16 cellular contexts compared by ENCODE assay signal in genomic region chr10:75261813-75262725, GRCh38. TPM values are rescaled to one million over a fixed set of nuclear protein-coding genes. Genes with fewer than 3 reads are reported as not detected.
DNase-seq lines count a peak whose midpoint lies in the region; ATAC-seq and TF ChIP-seq lines count a peak whose summit lies in the region.
"Had no signal": no experiment of that assay in that cellular context is flagged by ENCODE, and none has a peak within 500 bp of the region (broad histone marks: within the 10 kb centered on the region; RNA-seq: fewer than 3 reads in every experiment).

No MANE protein-coding gene starts in this region.

- H3K9me2 ChIP-seq in GM23338 (ENCODE audit: insufficient read depth) = no peaks in the 10 kb centered on the region

- no peak overlapping the region for H2AFZ ChIP-seq in GM23338

- H3K36me3 Mint-ChIP-seq in chondrocyte (ENCODE audit: low read depth) = no peaks in the 10 kb centered on the region
- H3K36me3 Mint-ChIP-seq in nephron progenitor cell (ENCODE audit: low read depth) = no peaks in the 10 kb centered on the region
- 0 out of 3 replicates have a peak, but pooled peaks cover 2% of the 10 kb centered on the region for H3K36me3 Mint-ChIP-seq in GM23338 (ENCODE audit: low read depth)
- no peaks in the 10 kb centered on the region for H3K36me3 Mint-ChIP-seq in natural killer cell
- H3K36me3 Mint-ChIP-seq in activated naive CD8-positive, alpha-beta T cell treated with anti-CD3 and anti-CD28 coated beads for 36 hours = no peaks in the 10 kb centered on the region
- H3K36me3 Mint-ChIP-seq in endothelial cell (ENCODE audit: low read depth, unreplicated experiment) = peaks cover 4% of the 10 kb centered on the region
- H3K36me3 Mint-ChIP-seq: activated naive CD8-positive, alpha-beta T cell treated with anti-CD3 and anti-CD28 coated beads, Interleukin-2, amount 10 ng/mL, durations not matched to agents 7 days and 5 days; WTC11 had no signal

- DNase-seq in DMS53 treated with DMSO at 0.1 percent for 48 hours (lab: John Stamatoyannopoulos, UW; ENCODE audit: unreplicated experiment) = peak; percentile 72
- peak; percentile 33 for DNase-seq in NCI-H1694 treated with DMSO at 0.1 percent for 48 hours (lab: John Stamatoyannopoulos, UW)
- DNase-seq in chondrocyte (ENCODE audit: low spot score) = peak; percentile 34
- DNase-seq in nephron progenitor cell = no peak
- no peak for DNase-seq in GM23338 (ENCODE audit: low spot score)
- DNase-seq in natural killer cell = no peak
- DNase-seq in activated naive CD8-positive, alpha-beta T cell treated with anti-CD3 and anti-CD28 coated beads for 36 hours = no peak
- DNase-seq in endothelial cell (ENCODE audit: low spot score) = no peak
- DNase-seq: activated naive CD8-positive, alpha-beta T cell treated with anti-CD3 and anti-CD28 coated beads, Interleukin-2, amount 10 ng/mL, durations not matched to agents 7 days and 5 days; H9; NCI-H774; stimulated activated naive CD4-positive, alpha-beta T cell treated with Interleukin-2 at 50 U/mL for 16 hours had no signal

- H3K4me1 ChIP-seq in GM23338 (ENCODE audit: insufficient read depth) = no peaks in the 10 kb centered on the region
- H3K4me1 ChIP-seq: right atrium auricular region, SJSA1 had no signal

- H3K79me2 ChIP-seq in GM23338 (replicated peaks; ENCODE audit: insufficient read depth) = no peaks in the 10 kb centered on the region

- no peak overlapping the region for H3K4me3 Mint-ChIP-seq in chondrocyte (ENCODE audit: unreplicated experiment)
- no peak overlapping the region for H3K4me3 Mint-ChIP-seq in nephron progenitor cell
- no peak overlapping the region for H3K4me3 Mint-ChIP-seq in GM23338
- no peak overlapping the region for H3K4me3 Mint-ChIP-seq in natural killer cell
- no peak overlapping the region for H3K4me3 Mint-ChIP-seq in activated naive CD8-positive, alpha-beta T cell treated with anti-CD3 and anti-CD28 coated beads for 36 hours
- no peak overlapping the region for H3K4me3 Mint-ChIP-seq in endothelial cell (ENCODE audit: unreplicated experiment)
- H3K4me3 Mint-ChIP-seq: activated naive CD8-positive, alpha-beta T cell treated with anti-CD3 and anti-CD28 coated beads, Interleukin-2, amount 10 ng/mL, durations not matched to agents 7 days and 5 days; B cell; H9; WTC11 had no signal

- H3K4me2 ChIP-seq in GM23338 = no peak overlapping the region

- H4K20me1 ChIP-seq in GM23338 (replicated peaks; ENCODE audit: insufficient read depth) = no peaks in the 10 kb centered on the region

- H3K36me3 ChIP-seq in GM23338 (ENCODE audit: insufficient read depth) = no peaks in the 10 kb centered on the region
- H3K36me3 ChIP-seq: right atrium auricular region, SJSA1 had no signal

- peaks cover 7% of the 10 kb centered on the region for H3K4me1 Mint-ChIP-seq in chondrocyte (ENCODE audit: low read depth)
- peaks cover 47% of the 10 kb centered on the region for H3K4me1 Mint-ChIP-seq in nephron progenitor cell
- H3K4me1 Mint-ChIP-seq in GM23338 = peaks cover 3% of the 10 kb centered on the region; the same call in 2 of the 3 replicates
- H3K4me1 Mint-ChIP-seq in natural killer cell = no peaks in the 10 kb centered on the region
- no peaks in the 10 kb centered on the region for H3K4me1 Mint-ChIP-seq in activated naive CD8-positive, alpha-beta T cell treated with anti-CD3 and anti-CD28 coated beads for 36 hours
- H3K4me1 Mint-ChIP-seq in endothelial cell (ENCODE audit: unreplicated experiment) = no peaks in the 10 kb centered on the region
- H3K4me1 Mint-ChIP-seq: activated naive CD8-positive, alpha-beta T cell treated with anti-CD3 and anti-CD28 coated beads, Interleukin-2, amount 10 ng/mL, durations not matched to agents 7 days and 5 days; B cell; H9 had no signal

- H3K27me3 ChIP-seq in GM23338 (ENCODE audit: insufficient read depth) = no peaks in the 10 kb centered on the region
- H3K27me3 ChIP-seq: right atrium auricular region, SJSA1 had no signal

- ATAC-seq in GM23338 = no peak; the same call in 2 of the 3 replicates
- ATAC-seq in natural killer cell = no peak

- H3K4me3 ChIP-seq in GM23338 = no peak overlapping the region
- H3K4me3 ChIP-seq: right atrium auricular region, SJSA1 had no signal

- no peak for TF ChIP-seq CTCF in chondrocyte (IDR thresholded peaks at IDR 0.05)
- no peak for TF ChIP-seq CTCF in nephron progenitor cell (IDR thresholded peaks at IDR 0.05)
- no peak for TF ChIP-seq CTCF in GM23338 (conservative IDR thresholded peaks at IDR 0.05; ENCODE audit: low read depth in 2 of 2)
- no peak for TF ChIP-seq CTCF in natural killer cell (IDR thresholded peaks at IDR 0.05)
- no peak for TF ChIP-seq CTCF in endothelial cell (IDR thresholded peaks at IDR 0.05; ENCODE audit: unreplicated experiment)

- no peaks in the 10 kb centered on the region for H3F3A ChIP-seq in GM23338 (replicated peaks; ENCODE audit: low read depth)

- H3K27ac Mint-ChIP-seq in chondrocyte (ENCODE audit: unreplicated experiment) (no peak overlapping the region), nephron progenitor cell (peak overlapping the region; percentile 46), GM23338 (no peak overlapping the region), natural killer cell (no peak overlapping the region), endothelial cell (ENCODE audit: unreplicated experiment) (no peak overlapping the region)
- no peak overlapping the region for H3K27ac Mint-ChIP-seq in activated naive CD8-positive, alpha-beta T cell treated with anti-CD3 and anti-CD28 coated beads for 36 hours
- H3K27ac Mint-ChIP-seq: activated naive CD8-positive, alpha-beta T cell treated with anti-CD3 and anti-CD28 coated beads, Interleukin-2, amount 10 ng/mL, durations not matched to agents 7 days and 5 days; B cell; WTC11 had no signal

- intact Hi-C loops in natural killer cell (cut with micrococcal nuclease) = no loop called here

- H3K27ac ChIP-seq in GM23338 (ENCODE audit: low read depth) = no peak overlapping the region
- H3K27ac ChIP-seq: right atrium auricular region, SJSA1 had no signal

- peaks cover 4% of the 10 kb centered on the region for H3K27me3 Mint-ChIP-seq in chondrocyte (ENCODE audit: low read depth)
- peaks cover 6% of the 10 kb centered on the region for H3K27me3 Mint-ChIP-seq in nephron progenitor cell (ENCODE audit: low read depth, poor library complexity)
- H3K27me3 Mint-ChIP-seq in GM23338 (ENCODE audit: insufficient read depth, low read depth, poor library complexity) = peaks cover 8% of the 10 kb centered on the region
- peaks cover 0 to 3% of the 10 kb centered on the region in 2 donors for H3K27me3 Mint-ChIP-seq in natural killer cell (ENCODE audit: low read depth in 2 of 2)
- H3K27me3 Mint-ChIP-seq in activated naive CD8-positive, alpha-beta T cell treated with anti-CD3 and anti-CD28 coated beads for 36 hours = no peaks in the 10 kb centered on the region
- H3K27me3 Mint-ChIP-seq in endothelial cell (ENCODE audit: unreplicated experiment) = no peaks in the 10 kb centered on the region

- H3K9me3 Mint-ChIP-seq in chondrocyte (ENCODE audit: low read depth) (no peaks in the 10 kb centered on the region), nephron progenitor cell (peaks cover 26% of the 10 kb centered on the region), GM23338 (peaks cover 5% of the 10 kb centered on the region; the same call in 1 of the 3 replicates), natural killer cell (no peaks in the 10 kb centered on the region), endothelial cell (ENCODE audit: unreplicated experiment) (no peaks in the 10 kb centered on the region)
- H3K9me3 Mint-ChIP-seq in activated naive CD8-positive, alpha-beta T cell treated with anti-CD3 and anti-CD28 coated beads for 36 hours = no peaks in the 10 kb centered on the region

TF ChIP-seq in GM23338, 12 proteins besides CTCF, POLR2A, EP300 and RAD21:
- TF ChIP-seq ZNF114 (CRISPR knock-in tag; IDR thresholded peaks at IDR 0.05) (no peak), JUNB (IDR thresholded peaks at IDR 0.05; ENCODE audit: unreplicated experiment) (no peak), STAT1 (IDR thresholded peaks at IDR 0.05; ENCODE audit: unreplicated experiment) (no peak)

RNA-seq across cellular contexts. Expression of gene COMTD1, which starts 26.3 kb away (rescaled TPM):
- total RNA-seq in chondrocyte (12.8 to 15.7 TPM (median 13.2 TPM) in 3 replicates), natural killer cell (10 to 100 TPM; 19.9 to 25.1 (median 20.1) TPM), endothelial cell (ENCODE audit: unreplicated experiment) (8.9 TPM)
- 39.6 and 40.0 TPM in 2 replicates for total RNA-seq in GM23338 (2014; rRNA removed; shearing (Covaris generic))
- 46.7 and 54.1 TPM in 2 replicates for polyA plus RNA-seq in GM23338 (2016; fragmentation: Nextera tagmentation; extraction: Ambion mirVana)
- 10 to 100 TPM; 54.7 to 58.6 TPM for total RNA-seq in activated naive CD8-positive, alpha-beta T cell treated with anti-CD3 and anti-CD28 coated beads for 36 hours

RNA-seq across cellular contexts. Expression of gene VDAC2, which starts 51.5 kb away (rescaled TPM):
- 142 to 161 TPM (median 155 TPM) in 3 replicates for total RNA-seq in chondrocyte
- total RNA-seq in GM23338 (2014; rRNA removed; shearing (Covaris generic)) = 242 and 282 TPM in 2 replicates
- polyA plus RNA-seq in GM23338 (2016; fragmentation: Nextera tagmentation; extraction: Ambion mirVana) = 294 and 311 TPM in 2 replicates
- total RNA-seq in natural killer cell = 100 to 1,000 TPM; 110 to 124 (median 117) TPM
- total RNA-seq in activated naive CD8-positive, alpha-beta T cell treated with anti-CD3 and anti-CD28 coated beads for 36 hours = 100 to 1,000 TPM; 266 to 276 TPM
- 178 TPM for total RNA-seq in endothelial cell (ENCODE audit: unreplicated experiment)

Comparison
In these comparisons a context has a peak if more than half of its experiments do, and no peak if none do; other contexts are left out.
1. DNase-seq: peak in DMS53 treated with DMSO at 0.1 percent for 48 hours (single experiment), NCI-H1694 treated with DMSO at 0.1 percent for 48 hours (single experiment) and chondrocyte (single experiment); none in nephron progenitor cell (single experiment), GM23338 (single experiment), natural killer cell (single experiment), activated naive CD8-positive, alpha-beta T cell treated with anti-CD3 and anti-CD28 coated beads for 36 hours (single experiment) and endothelial cell (single experiment).